ENCODE assay signal across 10 cellular contexts in genomic region chr14:74906923-74907620, GRCh38. TPM values are rescaled to one million over a fixed set of nuclear protein-coding genes. Genes with fewer than 3 reads are reported as not detected.
A peak's percentile ranks its signal among the peaks of the same experiment; 100 is the strongest.
DNase-seq lines count a peak whose midpoint lies in the region; ATAC-seq and TF ChIP-seq lines count a peak whose summit lies in the region.
"Had no signal": no experiment of that assay in that cellular context is flagged by ENCODE, and none has a peak within 500 bp of the region (broad histone marks: within the 10 kb centered on the region; RNA-seq: fewer than 3 reads in every experiment).

No MANE protein-coding gene starts in this region.

- H3K9me3 ChIP-seq in cardiac muscle cell (ENCODE audit: low read depth) = no peaks in the 10 kb centered on the region
- H3K9me3 ChIP-seq in RWPE2 (ENCODE audit: severe bottlenecking) = no peaks in the 10 kb centered on the region
- H3K9me3 ChIP-seq in transverse colon = no peaks in the 10 kb centered on the region
- H3K9me3 ChIP-seq: suprapubic skin had no signal

- no peaks in the 10 kb centered on the region for H3K4me1 Mint-ChIP-seq in activated CD4-positive, alpha-beta T cell treated with anti-CD3 and anti-CD28 coated beads for 36 hours

- no peak overlapping the region for H3K27ac Mint-ChIP-seq in activated CD4-positive, alpha-beta T cell treated with anti-CD3 and anti-CD28 coated beads for 36 hours

- no peak overlapping the region for H3K4me3 ChIP-seq in cardiac muscle cell
- H3K4me3 ChIP-seq in RWPE2 (ENCODE audit: severe bottlenecking) = no peak overlapping the region
- no peak overlapping the region for H3K4me3 ChIP-seq in fibroblast of villous mesenchyme (ENCODE audit: low read depth, low read length)
- no peak overlapping the region for H3K4me3 ChIP-seq in transverse colon
- H3K4me3 ChIP-seq: suprapubic skin had no signal

- no peak for TF ChIP-seq EP300 in transverse colon (IDR thresholded peaks at IDR 0.05; ENCODE audit: low read depth)

- intact Hi-C loops in cardiac septum (cut with DNase I) = no loop called here
- intact Hi-C loops in transverse colon (cut with DNase I; ENCODE audit: low total_unique reads) = loop anchor here (5.0 kb wide), 1 partner anchor 45 kb away; no protein-coding TSS in a partner anchor
- intact Hi-C loops in activated CD4-positive, alpha-beta T cell treated with anti-CD3 and anti-CD28 coated beads for 36 hours (cut with DNase I, micrococcal nuclease) = no loop called here

- CTCF ChIA-PET in activated CD4-positive, alpha-beta T cell treated with anti-CD3 and anti-CD28 coated beads for 36 hours (lab: Charles Lee) = interaction anchor here (0.6 to 6.9 kb wide), 14 partner anchors 16 to 298 kb away, joined by 3 to 250 read pairs (median 4); partner anchors contain the start of genes DLST, PROX2 and RPS6KL1

- H3K4me3 Mint-ChIP-seq in activated CD4-positive, alpha-beta T cell treated with anti-CD3 and anti-CD28 coated beads for 36 hours = no peak overlapping the region

- in situ Hi-C loops in transverse colon (cut with MboI; ENCODE audit: low pct_ligation_motif_present in 1 of 4, low pct_unique_long_range_greater_than_20kb in 1 of 4, low sequenced_read_pairs in 3 of 4) = no loop called here

- H3K27me3 ChIP-seq in cardiac muscle cell (no peaks in the 10 kb centered on the region), RWPE2 (ENCODE audit: insufficient read depth, poor library complexity, severe bottlenecking) (no peaks in the 10 kb centered on the region), transverse colon (no peaks in the 10 kb centered on the region)
- H3K27me3 ChIP-seq: suprapubic skin had no signal

- ATAC-seq in RWPE2 (ENCODE audit: low read depth) = 0 out of 3 replicates have a peak, but pooled peaks have one; percentile 1
- no peak for ATAC-seq in activated CD4-positive, alpha-beta T cell treated with anti-CD3 and anti-CD28 coated beads for 36 hours
- ATAC-seq in GM19328 (IDR thresholded peaks at IDR 0.05; ENCODE audit: unreplicated experiment) = no peak

- peaks cover 19% of the 10 kb centered on the region for H3K36me3 Mint-ChIP-seq in activated CD4-positive, alpha-beta T cell treated with anti-CD3 and anti-CD28 coated beads for 36 hours (ENCODE audit: low read depth)

- 59% methylated on average over 13 of the region's 13 CpGs; no CpG with 5 or more reads in 1 of the 2 donors for WGBS in transverse colon (ENCODE audit: low coverage in 1 of 2), 2 donors

- H3K27ac ChIP-seq in cardiac muscle cell (no peak overlapping the region), RWPE2 (ENCODE audit: poor library complexity, severe bottlenecking) (no peak overlapping the region), transverse colon (no peak overlapping the region)
- H3K27ac ChIP-seq: suprapubic skin had no signal

- H3K4me1 ChIP-seq in cardiac muscle cell (ENCODE audit: low read depth) = no peaks in the 10 kb centered on the region
- no peaks in the 10 kb centered on the region for H3K4me1 ChIP-seq in RWPE2 (ENCODE audit: insufficient read depth, poor library complexity, severe bottlenecking)
- peaks cover 6 to 16% (median 11%) of the 10 kb centered on the region in 4 donors for H3K4me1 ChIP-seq in transverse colon

- TF ChIP-seq POLR2A in transverse colon (IDR thresholded peaks at IDR 0.05) = peak; percentile 6

- DNase-seq in cardiac muscle cell (ENCODE audit: low read depth in 1 of 2, low spot score in 1 of 2) (no peak), cardiac septum (ENCODE audit: low spot score) (no peak), RWPE2 (ENCODE audit: low spot score) (no peak), fibroblast of villous mesenchyme (ENCODE audit: low read depth) (no peak), transverse colon (peak; percentile 62), HPDE6-E6E7 (ENCODE audit: extremely low spot score) (no peak)
- DNase-seq in activated CD4-positive, alpha-beta T cell treated with anti-CD3 and anti-CD28 coated beads for 36 hours = no peak
- DNase-seq: NCI-H526 had no signal

- no peaks in the 10 kb centered on the region for H3K27me3 Mint-ChIP-seq in activated CD4-positive, alpha-beta T cell treated with anti-CD3 and anti-CD28 coated beads for 36 hours

- POLR2A ChIA-PET in activated CD4-positive, alpha-beta T cell treated with anti-CD3 and anti-CD28 coated beads for 36 hours (lab: Charles Lee) = interaction anchor here (1.0 kb wide), 1 partner anchor 14 kb away, joined by 4 read pairs; no protein-coding TSS in a partner anchor

- peak; percentile 17 for TF ChIP-seq CTCF in cardiac muscle cell (IDR thresholded peaks at IDR 0.05; ENCODE audit: low read depth, low read length)
- no peak for TF ChIP-seq CTCF in RWPE2 (IDR thresholded peaks at IDR 0.05; ENCODE audit: poor library complexity, severe bottlenecking)
- peak; percentile 16 for TF ChIP-seq CTCF in fibroblast of villous mesenchyme (IDR thresholded peaks at IDR 0.05; ENCODE audit: insufficient read depth, low read depth, low read length)
- TF ChIP-seq CTCF in transverse colon (IDR thresholded peaks at IDR 0.05) = peak in 3 of 5 experiments; percentile 12 to 29 (median 18)

- H3K36me3 ChIP-seq in cardiac muscle cell = peaks cover 13% of the 10 kb centered on the region
- H3K36me3 ChIP-seq in RWPE2 (ENCODE audit: low read depth) = peaks cover 23% of the 10 kb centered on the region
- peaks cover 0 to 12% (median 1%) of the 10 kb centered on the region in 4 donors for H3K36me3 ChIP-seq in transverse colon

- no peaks in the 10 kb centered on the region for H3K9me3 Mint-ChIP-seq in activated CD4-positive, alpha-beta T cell treated with anti-CD3 and anti-CD28 coated beads for 36 hours (ENCODE audit: low read depth)

RNA-seq across cellular contexts. Expression of gene RPS6KL1, which starts 16.0 kb away (rescaled TPM):
- total RNA-seq in cardiac muscle cell (7.6 and 15.1 TPM in 2 replicates), cardiac septum (19.8 TPM), fibroblast of villous mesenchyme (1.6 and 2.2 TPM in 2 replicates), transverse colon (10 to 100 TPM in 1 of 4 donors, 1 to 10 TPM in 2, not detected in 1; 6.4 to 54.1 (median 9.3) TPM)
- polyA plus RNA-seq in cardiac muscle cell = 9.3 and 9.8 TPM in 2 replicates
- total RNA-seq in activated CD4-positive, alpha-beta T cell treated with anti-CD3 and anti-CD28 coated beads for 36 hours = 1 to 10 TPM; 5.6 to 6.0 TPM

RNA-seq across cellular contexts. Expression of gene DLST, which starts 25.4 kb away (rescaled TPM):
- 53.2 and 63.7 TPM in 2 replicates for total RNA-seq in cardiac muscle cell
- polyA plus RNA-seq in cardiac muscle cell = 10.0 and 13.8 TPM in 2 replicates
- total RNA-seq in cardiac septum = 202 TPM
- 61.5 and 62.6 TPM in 2 replicates for total RNA-seq in fibroblast of villous mesenchyme
- 100 to 1,000 TPM in 3 of 4 donors, 10 to 100 TPM in 1; 65.1 to 135 (median 103) TPM for total RNA-seq in transverse colon
- total RNA-seq in activated CD4-positive, alpha-beta T cell treated with anti-CD3 and anti-CD28 coated beads for 36 hours = 100 to 1,000 TPM; 103 to 120 TPM

RNA-seq across cellular contexts. Expression of gene PROX2, which starts 31.1 kb away (rescaled TPM):
- total RNA-seq in cardiac muscle cell (not detected in 2 replicates), cardiac septum (not detected), fibroblast of villous mesenchyme (under 0.01 TPM in 1 of 2 replicates, not detected in the other), transverse colon (under 1 TPM in 1 of 4 donors, not detected in 3; 0.79 TPM)
- polyA plus RNA-seq in cardiac muscle cell = 0.06 and 0.75 TPM in 2 replicates
- total RNA-seq in activated CD4-positive, alpha-beta T cell treated with anti-CD3 and anti-CD28 coated beads for 36 hours = under 1 TPM; 0.11 to 0.23 TPM

RNA-seq across cellular contexts. Expression of gene PGF, which starts 48.3 kb away (rescaled TPM):
- 14.2 and 18.1 TPM in 2 replicates for total RNA-seq in cardiac muscle cell
- 23.5 and 24.6 TPM in 2 replicates for polyA plus RNA-seq in cardiac muscle cell
- 9.4 TPM for total RNA-seq in cardiac septum
- 0.64 and 0.86 TPM in 2 replicates for total RNA-seq in fibroblast of villous mesenchyme
- total RNA-seq in transverse colon = 10 to 100 TPM in 2 of 4 donors, 1 to 10 TPM in 1, not detected in 1; 9.7 to 10.5 (median 10.1) TPM
- under 1 TPM in 1 of 2 experiments, not detected in 1; 0.09 TPM for total RNA-seq in activated CD4-positive, alpha-beta T cell treated with anti-CD3 and anti-CD28 coated beads for 36 hours
